ENCODE assay signal across 11 cellular contexts in the genomic region with DNA sequence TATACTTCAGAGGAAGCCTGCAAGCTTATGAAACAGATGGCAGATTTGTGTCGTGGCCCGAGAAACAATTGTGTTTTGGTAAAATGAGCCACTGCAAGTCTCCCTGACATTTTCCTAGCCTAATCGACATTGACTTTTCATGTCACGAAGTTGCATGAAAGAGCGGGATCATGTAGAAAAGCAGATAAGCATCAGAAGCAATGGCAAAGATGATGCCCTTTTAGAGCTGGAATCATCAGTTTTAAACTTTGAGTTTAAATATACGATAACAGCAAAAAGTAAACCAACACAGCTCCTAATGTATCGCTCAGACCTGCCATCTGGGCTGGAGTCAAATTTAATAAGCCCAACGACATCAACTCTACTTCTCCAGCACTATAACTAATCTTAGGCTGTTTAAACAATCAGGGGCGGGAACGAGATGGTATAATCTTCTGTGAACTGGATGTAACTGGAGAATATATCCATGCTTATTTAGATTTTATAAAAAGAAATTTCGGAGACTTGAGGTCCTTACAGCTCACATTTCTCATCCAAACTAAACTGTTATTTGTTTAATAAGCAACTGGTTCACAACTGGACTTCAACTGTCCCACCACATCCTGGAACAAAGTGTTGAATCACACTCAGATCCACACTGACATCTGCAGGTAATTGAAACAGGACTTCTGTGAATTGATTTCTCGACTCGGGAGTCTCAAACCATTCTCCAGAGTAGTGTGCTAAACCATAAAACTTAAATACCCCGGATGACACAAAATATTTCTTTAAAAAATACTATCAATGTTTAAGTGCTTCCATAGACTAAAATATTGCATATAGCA. TPM values are rescaled to one million over a fixed set of nuclear protein-coding genes. Genes with fewer than 3 reads are reported as not detected.
DNase-seq lines count a peak whose midpoint lies in the region; FAIRE-seq and TF ChIP-seq lines count a peak whose summit lies in the region.
"Had no signal": no experiment of that assay in that cellular context is flagged by ENCODE, and none has a peak within 500 bp of the region (broad histone marks: within the 10 kb centered on the region; RNA-seq: fewer than 3 reads in every experiment).

No MANE protein-coding gene starts in this region.

- TF ChIP-seq CTCF in bronchial epithelial cell (IDR thresholded peaks at IDR 0.05; ENCODE audit: insufficient read depth, low read length, severe bottlenecking) (no peak), osteocyte (IDR thresholded peaks at IDR 0.05) (peak; percentile 50), adrenal gland (IDR thresholded peaks at IDR 0.05) (peak in 2 of 6 experiments; percentile 15 to 22)

- H3K27me3 ChIP-seq in bronchial epithelial cell (ENCODE audit: control insufficient read depth, insufficient read depth, low read length), result no peaks in the 10 kb centered on the region
- peaks cover 6% of the 10 kb centered on the region for H3K27me3 ChIP-seq in adrenal gland

- H3K36me3 ChIP-seq in bronchial epithelial cell (ENCODE audit: control insufficient read depth, insufficient read depth, low read length) (no peaks in the 10 kb centered on the region), adrenal gland (replicated peaks in 1 of 2) (no peaks in the 10 kb centered on the region)

- no peaks in the 10 kb centered on the region for H3K27me3 Mint-ChIP-seq in osteocyte (ENCODE audit: unreplicated experiment)

- H3K27ac Mint-ChIP-seq in osteocyte (ENCODE audit: unreplicated experiment), result no peak overlapping the region
- H3K27ac Mint-ChIP-seq: activated naive CD4-positive, alpha-beta T cell treated with anti-CD3 and anti-CD28 coated beads, Interleukin-2, amount 50 U/mL, for 72 hours had no signal

- TF ChIP-seq POLR2A in adrenal gland (IDR thresholded peaks at IDR 0.05), result no peak

- H3K4me1 Mint-ChIP-seq in osteocyte (ENCODE audit: unreplicated experiment), result peaks cover 4% of the 10 kb centered on the region

- H3K9me3 ChIP-seq in adrenal gland (replicated peaks in 1 of 3), result no peaks in the 10 kb centered on the region

- intact Hi-C loops in adrenal gland (cut with DNase I), result no loop called here

- no peak overlapping the region for H3K27ac ChIP-seq in adrenal gland

- no peak for FAIRE-seq in bronchial epithelial cell (lab: Jason Lieb, UNC)

- no peaks in the 10 kb centered on the region for H3K4me1 ChIP-seq in adrenal gland (replicated peaks in 1 of 2)

- H3K9me3 Mint-ChIP-seq in osteocyte (ENCODE audit: unreplicated experiment), result peaks cover under 1% of the 10 kb centered on the region
- H3K9me3 Mint-ChIP-seq: activated naive CD4-positive, alpha-beta T cell treated with anti-CD3 and anti-CD28 coated beads, Interleukin-2, amount 50 U/mL, for 72 hours had no signal

- H3K4me3 Mint-ChIP-seq in osteocyte (ENCODE audit: unreplicated experiment), result no peak overlapping the region

- H3K4me3 ChIP-seq in bronchial epithelial cell (ENCODE audit: low read depth, low read length) (no peak overlapping the region), adrenal gland (no peak overlapping the region)

- WGBS in adrenal gland, 4 donors, result 44 to 62% (median 53%) methylated on average over 14 of the region's 14 CpGs

- H3K36me3 Mint-ChIP-seq in osteocyte (ENCODE audit: unreplicated experiment), result no peaks in the 10 kb centered on the region
- H3K36me3 Mint-ChIP-seq: activated naive CD4-positive, alpha-beta T cell treated with anti-CD3 and anti-CD28 coated beads, Interleukin-2, amount 50 U/mL, for 72 hours had no signal

- DNase-seq in GM04504 (ENCODE audit: low read depth), result peak; percentile 39
- DNase-seq in NCI-H2171 treated with DMSO at 0.1 percent for 48 hours (lab: John Stamatoyannopoulos, UW), result peak; percentile 88
- peak; percentile 30 for DNase-seq in bronchial epithelial cell (ENCODE audit: low read depth)
- no peak for DNase-seq in osteocyte (ENCODE audit: extremely low spot score, unreplicated experiment)
- DNase-seq in adrenal gland, result no peak
- DNase-seq in GDM1 (lab: John Stamatoyannopoulos, UW), result no peak
- DNase-seq in iPS-NIHi7 (ENCODE audit: extremely low spot score), result no peak
- DNase-seq: hippocampal formation, NCI-H1048, nucleus accumbens had no signal

RNA-seq across cellular contexts. Expression of a gene that starts 43.6 kb away (rescaled TPM):
- total RNA-seq in bronchial epithelial cell, result 6.8 and 7.2 TPM in 2 replicates
- 13.5 and 14.0 TPM in 2 replicates for total RNA-seq in osteocyte
- 10 to 100 TPM in 7 of 8 donors, 1 to 10 TPM in 1; 9.6 to 27.7 (median 16.9) TPM for total RNA-seq in adrenal gland
- 10 to 100 TPM; 33.3 to 46.7 (median 33.8) TPM for polyA plus RNA-seq in adrenal gland

Comparison
In these comparisons a context has a peak if more than half of its experiments do, and no peak if none do; other contexts are left out.
1. DNase-seq: peak in GM04504 (single experiment), NCI-H2171 treated with DMSO at 0.1 percent for 48 hours (single experiment) and bronchial epithelial cell (single experiment); none in osteocyte (single experiment), adrenal gland (0 of 7), GDM1 (single experiment) and iPS-NIHi7 (single experiment).